In genomic region chr16:14824090-14824943, GRCh38 we compare ENCODE assay signal across 1 cellular context.
TF ChIP-seq lines count a peak whose summit lies in the region.

No MANE protein-coding gene starts in this region.

TF ChIP-seq in liver, 16 proteins besides CTCF, POLR2A, EP300 and RAD21:
- TF ChIP-seq SP1 (IDR thresholded peaks at IDR 0.05) (peak; percentile 27), HNF4A (conservative IDR thresholded peaks at IDR 0.05) (peak in 1 of 2 donors; percentile 45)
